8 cellular contexts compared by ENCODE assay signal in genomic region chr6:133568970-133569889, GRCh38.
DNase-seq lines count a peak whose midpoint lies in the region; ATAC-seq and TF ChIP-seq lines count a peak whose summit lies in the region.

No MANE protein-coding gene starts in this region.

- CTCF ChIA-PET in activated CD4-positive, alpha-beta T cell treated with anti-CD3 and anti-CD28 coated beads, Interleukin-2, amount 10 ng/mL, durations not matched to agents 7 days and 5 days (lab: Charles Lee), result interaction anchor here (0.6 kb wide), 2 partner anchors 32 to 917 kb away, joined by 3 to 4 read pairs; no protein-coding TSS in a partner anchor

- DNase-seq in 8988T (peak; percentile 39), GM03348 (ENCODE audit: low spot score) (peak; percentile 75), NCI-H2107 (lab: John Stamatoyannopoulos, UW) (peak; percentile 43), foreskin keratinocyte (peak; percentile 80 to 92), non-pigmented ciliary epithelial cell (ENCODE audit: low read depth) (peak; percentile 55)
- DNase-seq in activated CD4-positive, alpha-beta T cell treated with anti-CD3 and anti-CD28 coated beads, Interleukin-2, amount 10 ng/mL, durations not matched to agents 7 days and 5 days, result peak; percentile 49

- no peaks in the 10 kb centered on the region for H3K9me3 Mint-ChIP-seq in activated CD4-positive, alpha-beta T cell treated with anti-CD3 and anti-CD28 coated beads, Interleukin-2, amount 10 ng/mL, durations not matched to agents 7 days and 5 days
- H3K9me3 Mint-ChIP-seq in stimulated activated memory B cell treated with anti-CD40 and anti-IgM and Interleukin-4, amounts not matched to agents 10 μg/mL and 1 μg/mL and 100 μg/mL, for 72 hours, result no peaks in the 10 kb centered on the region

- peaks cover 23% of the 10 kb centered on the region for H3K27me3 Mint-ChIP-seq in activated CD4-positive, alpha-beta T cell treated with anti-CD3 and anti-CD28 coated beads, Interleukin-2, amount 10 ng/mL, durations not matched to agents 7 days and 5 days
- H3K27me3 Mint-ChIP-seq in stimulated activated memory B cell treated with anti-CD40 and anti-IgM and Interleukin-4, amounts not matched to agents 10 μg/mL and 1 μg/mL and 100 μg/mL, for 72 hours, result peaks cover 39% of the 10 kb centered on the region

- no peaks in the 10 kb centered on the region for H3K36me3 Mint-ChIP-seq in activated CD4-positive, alpha-beta T cell treated with anti-CD3 and anti-CD28 coated beads, Interleukin-2, amount 10 ng/mL, durations not matched to agents 7 days and 5 days (ENCODE audit: low read depth)
- H3K36me3 Mint-ChIP-seq in stimulated activated memory B cell treated with anti-CD40 and anti-IgM and Interleukin-4, amounts not matched to agents 10 μg/mL and 1 μg/mL and 100 μg/mL, for 72 hours, result no peaks in the 10 kb centered on the region

- peaks cover 5% of the 10 kb centered on the region for H3K4me1 ChIP-seq in foreskin keratinocyte

- peak overlapping the region; percentile 48 for H3K4me3 Mint-ChIP-seq in activated CD4-positive, alpha-beta T cell treated with anti-CD3 and anti-CD28 coated beads, Interleukin-2, amount 10 ng/mL, durations not matched to agents 7 days and 5 days
- no peak overlapping the region for H3K4me3 Mint-ChIP-seq in stimulated activated memory B cell treated with anti-CD40 and anti-IgM and Interleukin-4, amounts not matched to agents 10 μg/mL and 1 μg/mL and 100 μg/mL, for 72 hours

- peaks cover 2% of the 10 kb centered on the region for H3K27me3 ChIP-seq in foreskin keratinocyte

- TF ChIP-seq CTCF in foreskin keratinocyte (conservative IDR thresholded peaks at IDR 0.05), result peak; percentile 97

- no peak overlapping the region for H3K27ac Mint-ChIP-seq in activated CD4-positive, alpha-beta T cell treated with anti-CD3 and anti-CD28 coated beads, Interleukin-2, amount 10 ng/mL, durations not matched to agents 7 days and 5 days
- H3K27ac Mint-ChIP-seq in stimulated activated memory B cell treated with anti-CD40 and anti-IgM and Interleukin-4, amounts not matched to agents 10 μg/mL and 1 μg/mL and 100 μg/mL, for 72 hours, result no peak overlapping the region

- ATAC-seq in HG02870 (IDR thresholded peaks at IDR 0.05; ENCODE audit: unreplicated experiment) (peak; percentile 62), foreskin keratinocyte (peak; percentile 99)
- ATAC-seq in stimulated activated memory B cell treated with anti-CD40 and anti-IgM and Interleukin-4, amounts not matched to agents 10 μg/mL and 1 μg/mL and 100 μg/mL, for 72 hours, result no peak

- peak overlapping the region; percentile 57 for H3K27ac ChIP-seq in foreskin keratinocyte

- H3K4me1 Mint-ChIP-seq in activated CD4-positive, alpha-beta T cell treated with anti-CD3 and anti-CD28 coated beads, Interleukin-2, amount 10 ng/mL, durations not matched to agents 7 days and 5 days, result peaks cover 6% of the 10 kb centered on the region
- peaks cover 8% of the 10 kb centered on the region for H3K4me1 Mint-ChIP-seq in stimulated activated memory B cell treated with anti-CD40 and anti-IgM and Interleukin-4, amounts not matched to agents 10 μg/mL and 1 μg/mL and 100 μg/mL, for 72 hours

- POLR2A ChIA-PET in activated CD4-positive, alpha-beta T cell treated with anti-CD3 and anti-CD28 coated beads, Interleukin-2, amount 10 ng/mL, durations not matched to agents 7 days and 5 days (lab: Charles Lee), result no interaction called here
